1 cellular context compared by ENCODE assay signal in the genomic region with DNA sequence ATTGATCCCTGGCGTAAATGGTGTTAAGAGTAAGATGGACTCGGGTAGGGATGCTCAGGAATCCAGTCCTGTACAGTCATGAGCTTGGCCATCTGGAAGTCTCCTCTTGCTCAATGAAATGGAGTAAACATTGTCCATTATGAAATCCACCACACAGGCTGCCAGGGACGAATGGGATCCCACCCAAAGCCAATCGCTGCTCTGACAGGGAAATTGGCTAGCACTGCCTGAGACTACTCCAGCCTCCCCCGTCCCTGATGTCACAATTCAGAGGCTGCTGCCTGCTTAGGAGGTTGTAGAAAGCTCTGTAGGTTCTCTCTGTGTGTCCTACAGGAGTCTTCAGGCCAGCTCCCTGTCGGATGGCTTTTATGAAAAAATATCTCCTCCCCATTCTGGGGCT.
A peak's percentile ranks its signal among the peaks of the same experiment; 100 is the strongest.
TF ChIP-seq lines count a peak whose summit lies in the region.

A gene (plus strand): TSS at position 263 of the 400 bp plus-strand sequence. CDS start 97 bp downstream, at position 360.

TF ChIP-seq in IMR-90, 13 proteins besides CTCF, POLR2A, EP300 and RAD21:
- TF ChIP-seq MAZ (IDR thresholded peaks at IDR 0.05; ENCODE audit: borderline replicate concordance, low read depth, low read length) (no peak), BHLHE40 (IDR thresholded peaks at IDR 0.05; ENCODE audit: low read depth, low read length) (no peak), NFE2L2 (IDR thresholded peaks at IDR 0.05; ENCODE audit: low read depth, low read length) (no peak), CEBPB (IDR thresholded peaks at IDR 0.05; ENCODE audit: low read depth, low read length) (peak; percentile 58; the same call in 1 of the 2 replicates), SMC3 (IDR thresholded peaks at IDR 0.05; ENCODE audit: low read depth, low read length) (no peak)
- TF ChIP-seq, protein P1, sequence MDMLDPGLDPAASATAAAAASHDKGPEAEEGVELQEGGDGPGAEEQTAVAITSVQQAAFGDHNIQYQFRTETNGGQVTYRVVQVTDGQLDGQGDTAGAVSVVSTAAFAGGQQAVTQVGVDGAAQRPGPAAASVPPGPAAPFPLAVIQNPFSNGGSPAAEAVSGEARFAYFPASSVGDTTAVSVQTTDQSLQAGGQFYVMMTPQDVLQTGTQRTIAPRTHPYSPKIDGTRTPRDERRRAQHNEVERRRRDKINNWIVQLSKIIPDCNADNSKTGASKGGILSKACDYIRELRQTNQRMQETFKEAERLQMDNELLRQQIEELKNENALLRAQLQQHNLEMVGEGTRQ (IDR thresholded peaks at IDR 0.05; ENCODE audit: low read depth, low read length) = no peak
TF ChIP-seq in IMR-90: peak in this region for 1.
